ENCODE assay signal across 1 cellular context in the genomic region with DNA sequence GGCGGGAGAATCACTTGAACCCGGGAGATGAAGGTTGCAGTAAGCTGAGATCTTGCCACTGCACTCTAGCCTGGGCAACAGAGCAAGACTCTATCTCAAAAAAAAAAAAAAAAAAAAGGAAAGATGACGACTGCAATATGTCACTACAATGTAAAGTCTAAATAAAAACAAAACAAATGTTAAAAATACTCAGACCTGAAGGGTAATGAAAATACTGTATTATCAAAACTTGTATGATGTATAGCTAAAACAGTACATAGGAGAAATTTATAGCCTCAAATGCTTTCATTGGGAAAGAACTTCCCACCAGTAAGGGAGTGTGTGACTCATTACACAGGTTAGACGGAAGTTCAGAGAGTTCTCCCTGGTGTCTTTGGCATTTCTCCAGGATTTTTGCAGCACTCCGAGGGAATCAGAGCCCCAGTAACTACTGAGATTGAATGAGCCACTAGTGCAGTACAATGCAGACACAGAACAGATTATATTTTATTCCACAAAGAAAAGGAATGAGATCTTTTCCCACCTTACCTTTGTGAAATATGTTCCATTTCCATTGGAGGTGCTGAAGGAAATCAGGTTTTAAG.
TF ChIP-seq lines count a peak whose summit lies in the region.

No MANE protein-coding gene starts in this region.

TF ChIP-seq in HEK293, 187 proteins besides CTCF, POLR2A, EP300 and RAD21 (continued from another document):
- TF ChIP-seq, protein P1, sequence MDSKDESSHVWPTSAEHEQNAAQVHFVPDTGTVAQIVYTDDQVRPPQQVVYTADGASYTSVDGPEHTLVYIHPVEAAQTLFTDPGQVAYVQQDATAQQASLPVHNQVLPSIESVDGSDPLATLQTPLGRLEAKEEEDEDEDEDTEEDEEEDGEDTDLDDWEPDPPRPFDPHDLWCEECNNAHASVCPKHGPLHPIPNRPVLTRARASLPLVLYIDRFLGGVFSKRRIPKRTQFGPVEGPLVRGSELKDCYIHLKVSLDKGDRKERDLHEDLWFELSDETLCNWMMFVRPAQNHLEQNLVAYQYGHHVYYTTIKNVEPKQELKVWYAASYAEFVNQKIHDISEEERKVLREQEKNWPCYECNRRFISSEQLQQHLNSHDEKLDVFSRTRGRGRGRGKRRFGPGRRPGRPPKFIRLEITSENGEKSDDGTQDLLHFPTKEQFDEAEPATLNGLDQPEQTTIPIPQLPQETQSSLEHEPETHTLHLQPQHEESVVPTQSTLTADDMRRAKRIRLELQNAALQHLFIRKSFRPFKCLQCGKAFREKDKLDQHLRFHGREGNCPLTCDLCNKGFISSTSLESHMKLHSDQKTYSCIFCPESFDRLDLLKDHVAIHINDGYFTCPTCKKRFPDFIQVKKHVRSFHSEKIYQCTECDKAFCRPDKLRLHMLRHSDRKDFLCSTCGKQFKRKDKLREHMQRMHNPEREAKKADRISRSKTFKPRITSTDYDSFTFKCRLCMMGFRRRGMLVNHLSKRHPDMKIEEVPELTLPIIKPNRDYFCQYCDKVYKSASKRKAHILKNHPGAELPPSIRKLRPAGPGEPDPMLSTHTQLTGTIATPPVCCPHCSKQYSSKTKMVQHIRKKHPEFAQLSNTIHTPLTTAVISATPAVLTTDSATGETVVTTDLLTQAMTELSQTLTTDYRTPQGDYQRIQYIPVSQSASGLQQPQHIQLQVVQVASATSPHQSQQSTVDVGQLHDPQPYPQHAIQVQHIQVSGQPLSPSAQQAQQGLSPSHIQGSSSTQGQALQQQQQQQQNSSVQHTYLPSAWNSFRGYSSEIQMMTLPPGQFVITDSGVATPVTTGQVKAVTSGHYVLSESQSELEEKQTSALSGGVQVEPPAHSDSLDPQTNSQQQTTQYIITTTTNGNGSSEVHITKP (tag by site-specific recombination; IDR thresholded peaks at IDR 0.05), result 0 out of 2 replicates have a peak, but pooled peaks have one; percentile 29
- TF ChIP-seq ZNF626 (tag by site-specific recombination; IDR thresholded peaks at IDR 0.05) (no peak), IKZF3 (tag by site-specific recombination; IDR thresholded peaks at IDR 0.05) (peak; percentile 77), ZNF654 (tag by site-specific recombination; IDR thresholded peaks at IDR 0.05; ENCODE audit: low read depth) (no peak), ZNF248 (tag by site-specific recombination; IDR thresholded peaks at IDR 0.05) (no peak), ZBTB17 (tag by site-specific recombination; IDR thresholded peaks at IDR 0.05) (peak; percentile 88), HOXC10 (CRISPR knock-in tag; IDR thresholded peaks at IDR 0.05) (no peak), ZNF521 (tag by site-specific recombination; IDR thresholded peaks at IDR 0.05) (no peak), ZEB2 (tag by site-specific recombination; IDR thresholded peaks at IDR 0.05) (peak; percentile 77; the same call in 1 of the 2 replicates), ZNF121 (tag by site-specific recombination; IDR thresholded peaks at IDR 0.05) (peak; percentile 59; the same call in 1 of the 2 replicates), ZNF133 (tag by site-specific recombination; IDR thresholded peaks at IDR 0.05) (no peak), ZNF600 (tag by site-specific recombination; IDR thresholded peaks at IDR 0.05) (0 out of 2 replicates have a peak, but pooled peaks have one; percentile 31), ZNF514 (tag by site-specific recombination; IDR thresholded peaks at IDR 0.05) (no peak), KLF1 (tag by site-specific recombination; IDR thresholded peaks at IDR 0.05) (no peak), ZXDB (tag by site-specific recombination; IDR thresholded peaks at IDR 0.05) (0 out of 2 replicates have a peak, but pooled peaks have one; percentile 8), GFI1B (tag by site-specific recombination; IDR thresholded peaks at IDR 0.05) (peak; percentile 99), GLIS1 (tag by site-specific recombination; IDR thresholded peaks at IDR 0.05) (peak; percentile 29; the same call in 1 of the 2 replicates), ZNF175 (tag by site-specific recombination; IDR thresholded peaks at IDR 0.05) (no peak)
- TF ChIP-seq, protein P2, sequence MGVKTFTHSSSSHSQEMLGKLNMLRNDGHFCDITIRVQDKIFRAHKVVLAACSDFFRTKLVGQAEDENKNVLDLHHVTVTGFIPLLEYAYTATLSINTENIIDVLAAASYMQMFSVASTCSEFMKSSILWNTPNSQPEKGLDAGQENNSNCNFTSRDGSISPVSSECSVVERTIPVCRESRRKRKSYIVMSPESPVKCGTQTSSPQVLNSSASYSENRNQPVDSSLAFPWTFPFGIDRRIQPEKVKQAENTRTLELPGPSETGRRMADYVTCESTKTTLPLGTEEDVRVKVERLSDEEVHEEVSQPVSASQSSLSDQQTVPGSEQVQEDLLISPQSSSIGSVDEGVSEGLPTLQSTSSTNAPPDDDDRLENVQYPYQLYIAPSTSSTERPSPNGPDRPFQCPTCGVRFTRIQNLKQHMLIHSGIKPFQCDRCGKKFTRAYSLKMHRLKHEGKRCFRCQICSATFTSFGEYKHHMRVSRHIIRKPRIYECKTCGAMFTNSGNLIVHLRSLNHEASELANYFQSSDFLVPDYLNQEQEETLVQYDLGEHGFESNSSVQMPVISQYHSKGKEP (tag by site-specific recombination; IDR thresholded peaks at IDR 0.05), result no peak
- TF ChIP-seq, protein P3, sequence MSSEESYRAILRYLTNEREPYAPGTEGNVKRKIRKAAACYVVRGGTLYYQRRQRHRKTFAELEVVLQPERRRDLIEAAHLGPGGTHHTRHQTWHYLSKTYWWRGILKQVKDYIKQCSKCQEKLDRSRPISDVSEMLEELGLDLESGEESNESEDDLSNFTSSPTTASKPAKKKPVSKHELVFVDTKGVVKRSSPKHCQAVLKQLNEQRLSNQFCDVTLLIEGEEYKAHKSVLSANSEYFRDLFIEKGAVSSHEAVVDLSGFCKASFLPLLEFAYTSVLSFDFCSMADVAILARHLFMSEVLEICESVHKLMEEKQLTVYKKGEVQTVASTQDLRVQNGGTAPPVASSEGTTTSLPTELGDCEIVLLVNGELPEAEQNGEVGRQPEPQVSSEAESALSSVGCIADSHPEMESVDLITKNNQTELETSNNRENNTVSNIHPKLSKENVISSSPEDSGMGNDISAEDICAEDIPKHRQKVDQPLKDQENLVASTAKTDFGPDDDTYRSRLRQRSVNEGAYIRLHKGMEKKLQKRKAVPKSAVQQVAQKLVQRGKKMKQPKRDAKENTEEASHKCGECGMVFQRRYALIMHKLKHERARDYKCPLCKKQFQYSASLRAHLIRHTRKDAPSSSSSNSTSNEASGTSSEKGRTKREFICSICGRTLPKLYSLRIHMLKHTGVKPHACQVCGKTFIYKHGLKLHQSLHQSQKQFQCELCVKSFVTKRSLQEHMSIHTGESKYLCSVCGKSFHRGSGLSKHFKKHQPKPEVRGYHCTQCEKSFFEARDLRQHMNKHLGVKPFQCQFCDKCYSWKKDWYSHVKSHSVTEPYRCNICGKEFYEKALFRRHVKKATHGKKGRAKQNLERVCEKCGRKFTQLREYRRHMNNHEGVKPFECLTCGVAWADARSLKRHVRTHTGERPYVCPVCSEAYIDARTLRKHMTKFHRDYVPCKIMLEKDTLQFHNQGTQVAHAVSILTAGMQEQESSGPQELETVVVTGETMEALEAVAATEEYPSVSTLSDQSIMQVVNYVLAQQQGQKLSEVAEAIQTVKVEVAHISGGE (tag by site-specific recombination; conservative IDR thresholded peaks at IDR 0.05; ENCODE audit: low read depth), result no peak
- TF ChIP-seq, protein P4, sequence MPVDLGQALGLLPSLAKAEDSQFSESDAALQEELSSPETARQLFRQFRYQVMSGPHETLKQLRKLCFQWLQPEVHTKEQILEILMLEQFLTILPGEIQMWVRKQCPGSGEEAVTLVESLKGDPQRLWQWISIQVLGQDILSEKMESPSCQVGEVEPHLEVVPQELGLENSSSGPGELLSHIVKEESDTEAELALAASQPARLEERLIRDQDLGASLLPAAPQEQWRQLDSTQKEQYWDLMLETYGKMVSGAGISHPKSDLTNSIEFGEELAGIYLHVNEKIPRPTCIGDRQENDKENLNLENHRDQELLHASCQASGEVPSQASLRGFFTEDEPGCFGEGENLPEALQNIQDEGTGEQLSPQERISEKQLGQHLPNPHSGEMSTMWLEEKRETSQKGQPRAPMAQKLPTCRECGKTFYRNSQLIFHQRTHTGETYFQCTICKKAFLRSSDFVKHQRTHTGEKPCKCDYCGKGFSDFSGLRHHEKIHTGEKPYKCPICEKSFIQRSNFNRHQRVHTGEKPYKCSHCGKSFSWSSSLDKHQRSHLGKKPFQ (tag by site-specific recombination; IDR thresholded peaks at IDR 0.05), result peak; percentile 40; the same call in 1 of the 2 replicates
- TF ChIP-seq, protein P5, sequence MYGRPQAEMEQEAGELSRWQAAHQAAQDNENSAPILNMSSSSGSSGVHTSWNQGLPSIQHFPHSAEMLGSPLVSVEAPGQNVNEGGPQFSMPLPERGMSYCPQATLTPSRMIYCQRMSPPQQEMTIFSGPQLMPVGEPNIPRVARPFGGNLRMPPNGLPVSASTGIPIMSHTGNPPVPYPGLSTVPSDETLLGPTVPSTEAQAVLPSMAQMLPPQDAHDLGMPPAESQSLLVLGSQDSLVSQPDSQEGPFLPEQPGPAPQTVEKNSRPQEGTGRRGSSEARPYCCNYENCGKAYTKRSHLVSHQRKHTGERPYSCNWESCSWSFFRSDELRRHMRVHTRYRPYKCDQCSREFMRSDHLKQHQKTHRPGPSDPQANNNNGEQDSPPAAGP (tag by site-specific recombination; IDR thresholded peaks at IDR 0.05), result peak; percentile 57; the same call in 1 of the 2 replicates
- TF ChIP-seq, protein P6, sequence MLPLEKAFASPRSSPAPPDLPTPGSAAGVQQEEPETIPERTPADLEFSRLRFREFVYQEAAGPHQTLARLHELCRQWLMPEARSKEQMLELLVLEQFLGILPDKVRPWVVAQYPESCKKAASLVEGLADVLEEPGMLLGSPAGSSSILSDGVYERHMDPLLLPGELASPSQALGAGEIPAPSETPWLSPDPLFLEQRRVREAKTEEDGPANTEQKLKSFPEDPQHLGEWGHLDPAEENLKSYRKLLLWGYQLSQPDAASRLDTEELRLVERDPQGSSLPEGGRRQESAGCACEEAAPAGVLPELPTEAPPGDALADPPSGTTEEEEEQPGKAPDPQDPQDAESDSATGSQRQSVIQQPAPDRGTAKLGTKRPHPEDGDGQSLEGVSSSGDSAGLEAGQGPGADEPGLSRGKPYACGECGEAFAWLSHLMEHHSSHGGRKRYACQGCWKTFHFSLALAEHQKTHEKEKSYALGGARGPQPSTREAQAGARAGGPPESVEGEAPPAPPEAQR (tag by site-specific recombination; IDR thresholded peaks at IDR 0.05), result no peak
- TF ChIP-seq, protein P7, sequence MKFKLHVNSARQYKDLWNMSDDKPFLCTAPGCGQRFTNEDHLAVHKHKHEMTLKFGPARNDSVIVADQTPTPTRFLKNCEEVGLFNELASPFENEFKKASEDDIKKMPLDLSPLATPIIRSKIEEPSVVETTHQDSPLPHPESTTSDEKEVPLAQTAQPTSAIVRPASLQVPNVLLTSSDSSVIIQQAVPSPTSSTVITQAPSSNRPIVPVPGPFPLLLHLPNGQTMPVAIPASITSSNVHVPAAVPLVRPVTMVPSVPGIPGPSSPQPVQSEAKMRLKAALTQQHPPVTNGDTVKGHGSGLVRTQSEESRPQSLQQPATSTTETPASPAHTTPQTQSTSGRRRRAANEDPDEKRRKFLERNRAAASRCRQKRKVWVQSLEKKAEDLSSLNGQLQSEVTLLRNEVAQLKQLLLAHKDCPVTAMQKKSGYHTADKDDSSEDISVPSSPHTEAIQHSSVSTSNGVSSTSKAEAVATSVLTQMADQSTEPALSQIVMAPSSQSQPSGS (tag by site-specific recombination; IDR thresholded peaks at IDR 0.05; ENCODE audit: low read depth), result 0 out of 2 replicates have a peak, but pooled peaks have one; percentile 39
- TF ChIP-seq, protein P8, sequence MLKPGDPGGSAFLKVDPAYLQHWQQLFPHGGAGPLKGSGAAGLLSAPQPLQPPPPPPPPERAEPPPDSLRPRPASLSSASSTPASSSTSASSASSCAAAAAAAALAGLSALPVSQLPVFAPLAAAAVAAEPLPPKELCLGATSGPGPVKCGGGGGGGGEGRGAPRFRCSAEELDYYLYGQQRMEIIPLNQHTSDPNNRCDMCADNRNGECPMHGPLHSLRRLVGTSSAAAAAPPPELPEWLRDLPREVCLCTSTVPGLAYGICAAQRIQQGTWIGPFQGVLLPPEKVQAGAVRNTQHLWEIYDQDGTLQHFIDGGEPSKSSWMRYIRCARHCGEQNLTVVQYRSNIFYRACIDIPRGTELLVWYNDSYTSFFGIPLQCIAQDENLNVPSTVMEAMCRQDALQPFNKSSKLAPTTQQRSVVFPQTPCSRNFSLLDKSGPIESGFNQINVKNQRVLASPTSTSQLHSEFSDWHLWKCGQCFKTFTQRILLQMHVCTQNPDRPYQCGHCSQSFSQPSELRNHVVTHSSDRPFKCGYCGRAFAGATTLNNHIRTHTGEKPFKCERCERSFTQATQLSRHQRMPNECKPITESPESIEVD (tag by site-specific recombination; IDR thresholded peaks at IDR 0.05), result peak; percentile 68
TF ChIP-seq in HEK293: peak in this region for 26.
